21 cellular contexts compared by ENCODE assay signal in genomic region chr6:158933075-158933474, GRCh38.
DNase-seq lines count a peak whose midpoint lies in the region; ATAC-seq, FAIRE-seq and TF ChIP-seq lines count a peak whose summit lies in the region.
"Had no signal": no experiment of that assay in that cellular context is flagged by ENCODE, and none has a peak within 500 bp of the region (broad histone marks: within the 10 kb centered on the region; RNA-seq: fewer than 3 reads in every experiment).

No MANE protein-coding gene starts in this region.

- H3K14ac ChIP-seq in IMR-90 (replicated peaks; ENCODE audit: low read depth, low read length): no peak overlapping the region

- no peak overlapping the region for H4K91ac ChIP-seq in IMR-90 (ENCODE audit: insufficient read depth, low read depth, low read length)

- POLR2A ChIA-PET in A549 (lab: Yijun Ruan, JAX): no interaction called here
- POLR2A ChIA-PET in IMR-90 (lab: Charles Lee; ENCODE audit: unreplicated experiment): no interaction called here

- no peak for TF ChIP-seq POLR2A in A549 (IDR thresholded peaks at IDR 0.05; ENCODE audit: low read length)
- TF ChIP-seq POLR2A in IMR-90 (IDR thresholded peaks at IDR 0.05; ENCODE audit: low read depth, low read length): no peak

- no peaks in the 10 kb centered on the region for H3K9me3 ChIP-seq in A549
- no peaks in the 10 kb centered on the region for H3K9me3 ChIP-seq in IMR-90 (ENCODE audit: control insufficient read depth, insufficient read depth, low read length)
- no peaks in the 10 kb centered on the region for H3K9me3 ChIP-seq in endocrine pancreas (ENCODE audit: control insufficient read depth, low read length)

- H3K9ac ChIP-seq in IMR-90 (ENCODE audit: low read depth, low read length) (no peak overlapping the region), endocrine pancreas (ENCODE audit: control insufficient read depth, insufficient read depth, low read length) (no peak overlapping the region)
- H3K9ac ChIP-seq: GM23248 had no signal

- in situ Hi-C loops in IMR-90 (cut with MboI; ENCODE audit: low sequenced_read_pairs): no loop called here

- H2AK9ac ChIP-seq in IMR-90 (replicated peaks; ENCODE audit: low read depth, low read length, poor library complexity): no peak overlapping the region

- H2AK5ac ChIP-seq in IMR-90 (ENCODE audit: low read depth, low read length): no peak overlapping the region

- CTCF ChIA-PET in A549 (lab: Yijun Ruan, JAX): no interaction called here
- CTCF ChIA-PET in IMR-90 (lab: Yijun Ruan, JAX): no interaction called here

- no peak overlapping the region for H4K5ac ChIP-seq in IMR-90 (ENCODE audit: low read depth, low read length)

- no peak overlapping the region for H3K27ac ChIP-seq in A549
- no peak overlapping the region for H3K27ac ChIP-seq in IMR-90 (ENCODE audit: insufficient read depth, low read length)
- H3K27ac ChIP-seq: GM23248 had no signal

- BruUV-seq in IMR-90 (replicated peaks; lab: Mats Ljungman, UMichigan): no TSS peak

- no peak overlapping the region for H2BK5ac ChIP-seq in IMR-90 (ENCODE audit: low read depth, low read length, poor library complexity, severe bottlenecking)

- FAIRE-seq in A549 (lab: Jason Lieb, UNC): no peak
- FAIRE-seq: GM12891, GM18507 had no signal

- ATAC-seq in A549 (no peak), IMR-90 (ENCODE audit: low read depth) (no peak), left colon (peak; percentile 91), GM19328 (IDR thresholded peaks at IDR 0.05; ENCODE audit: unreplicated experiment) (no peak), GM21717 (IDR thresholded peaks at IDR 0.05; ENCODE audit: unreplicated experiment) (no peak)
- ATAC-seq: HCT116 had no signal

- WGBS in A549 (ENCODE audit: missing lambda C conversion rate): 39% methylated on average over 2 of the region's 2 CpGs
- no CpG with 5 or more reads among the region's 2 CpGs for WGBS in IMR-90 (ENCODE audit: extremely low coverage in 2 of 2, insufficient read length in 1 of 2), 2 experiments

- no peak overlapping the region for H2AFZ ChIP-seq in IMR-90 (replicated peaks; ENCODE audit: low read length, poor library complexity)
- H2AFZ ChIP-seq: GM23248 had no signal

- H3K4me3 ChIP-seq in A549 (no peak overlapping the region), IMR-90 (ENCODE audit: insufficient read depth, low read depth, low read length) (no peak overlapping the region), endocrine pancreas (ENCODE audit: control insufficient read depth, insufficient read depth, low read length) (peak overlapping the region; percentile 42)
- H3K4me3 ChIP-seq: GM23248 had no signal

- no peaks in the 10 kb centered on the region for H3K9me1 ChIP-seq in IMR-90 (ENCODE audit: insufficient read depth, low read length)

- no peak overlapping the region for H4K8ac ChIP-seq in IMR-90 (ENCODE audit: low read depth in 2 of 2, low read length in 2 of 2)

- TF ChIP-seq RAD21 in A549 (conservative IDR thresholded peaks at IDR 0.05 in 1 of 2, IDR thresholded peaks at IDR 0.05 in 1 of 2): no peak
- TF ChIP-seq RAD21 in IMR-90 (IDR thresholded peaks at IDR 0.05; ENCODE audit: low read length): no peak

- H3K79me1 ChIP-seq in IMR-90 (ENCODE audit: low read depth in 1 of 2, low read length in 2 of 2): no peaks in the 10 kb centered on the region

- H4K20me1 ChIP-seq in IMR-90 (ENCODE audit: insufficient read depth, low read length): no peaks in the 10 kb centered on the region

- no peak overlapping the region for H2BK20ac ChIP-seq in IMR-90 (ENCODE audit: low read depth, low read length)

- H3K4me1 ChIP-seq in A549 (no peaks in the 10 kb centered on the region), IMR-90 (ENCODE audit: control insufficient read depth, insufficient read depth, low read length) (no peaks in the 10 kb centered on the region), endocrine pancreas (ENCODE audit: control insufficient read depth, insufficient read depth, low read length) (no peaks in the 10 kb centered on the region)

- dilution Hi-C loops in IMR-90 (cut with HindIII; ENCODE audit: low sequenced_read_pairs, unreplicated experiment): no loop called here

- TF ChIP-seq EP300 in A549 (IDR thresholded peaks at IDR 0.05): no peak

- DNase-seq in A549 (ENCODE audit: low read depth in 1 of 2, low spot score in 1 of 2): no peak
- no peak for DNase-seq in IMR-90
- no peak for DNase-seq in left colon
- DNase-seq in middle frontal gyrus (ENCODE audit: extremely low spot score, low spot score): no peak
- no peak for DNase-seq in effector CD4-positive, alpha-beta T cell
- DNase-seq: 8988T; C1 segment of cervical spinal cord; Calu3; CD4-positive, alpha-beta memory T cell; COR-L47; DMS53; DMS79 treated with DMSO at 0.1 percent for 48 hours; GF-D8; GM23248; H9 had no signal

- H2BK15ac ChIP-seq in IMR-90 (ENCODE audit: low read depth, low read length): no peak overlapping the region

- no peaks in the 10 kb centered on the region for H3K36me3 ChIP-seq in IMR-90 (ENCODE audit: control insufficient read depth, insufficient read depth, low read length)
- H3K36me3 ChIP-seq in endocrine pancreas (ENCODE audit: control insufficient read depth, insufficient read depth, low read length): no peaks in the 10 kb centered on the region

- TF ChIP-seq CTCF in A549 (IDR thresholded peaks at IDR 0.05) (no peak), IMR-90 (conservative IDR thresholded peaks at IDR 0.05; ENCODE audit: low read depth, low read length) (no peak)

- H3K4ac ChIP-seq in IMR-90 (ENCODE audit: low read depth, low read length): no peak overlapping the region

- H3K4me2 ChIP-seq in A549: no peak overlapping the region
- H3K4me2 ChIP-seq in IMR-90 (ENCODE audit: low read depth, low read length): no peak overlapping the region

- no peak overlapping the region for H2BK120ac ChIP-seq in IMR-90 (ENCODE audit: low read depth, low read length)

- intact Hi-C loops in IMR-90 (cut with micrococcal nuclease): no loop called here
- intact Hi-C loops in left colon (cut with DNase I, micrococcal nuclease): no loop called here

- H3K27me3 ChIP-seq in IMR-90 (ENCODE audit: control insufficient read depth, insufficient read depth, low read length) (no peaks in the 10 kb centered on the region), endocrine pancreas (ENCODE audit: control insufficient read depth, insufficient read depth, low read length) (no peaks in the 10 kb centered on the region)

- H3K56ac ChIP-seq in IMR-90 (ENCODE audit: extremely low read depth, insufficient read depth, low read length): no peak overlapping the region

- no peak overlapping the region for H3K23ac ChIP-seq in IMR-90 (ENCODE audit: low read depth, low read length)

- no peak overlapping the region for H3K18ac ChIP-seq in IMR-90 (ENCODE audit: low read depth, low read length)

TF ChIP-seq in A549, 52 proteins besides CTCF, POLR2A, EP300 and RAD21:
- TF ChIP-seq POLR2AphosphoS2 (conservative IDR thresholded peaks at IDR 0.05; ENCODE audit: low read length): no peak
- no peak for TF ChIP-seq KDM5A (IDR thresholded peaks at IDR 0.05)
- TF ChIP-seq JUN (IDR thresholded peaks at IDR 0.05): no peak
- peak; percentile 25 for TF ChIP-seq MAFK (IDR thresholded peaks at IDR 0.05; ENCODE audit: partially characterized antibody)
- no peak for TF ChIP-seq TP53 (CRISPR knock-in tag; IDR thresholded peaks at IDR 0.05)
- TF ChIP-seq MAZ (IDR thresholded peaks at IDR 0.05; ENCODE audit: borderline replicate concordance, low read depth, low read length): no peak
- TF ChIP-seq EHMT2 (IDR thresholded peaks at IDR 0.05; ENCODE audit: low read depth): no peak
- no peak for TF ChIP-seq SREBF2 (IDR thresholded peaks at IDR 0.05)
- no peak for TF ChIP-seq MYC (IDR thresholded peaks at IDR 0.05; ENCODE audit: borderline replicate concordance, low read length)
TF ChIP-seq in A549: peak in this region for 1.

TF ChIP-seq in IMR-90, 13 proteins besides CTCF, POLR2A, EP300 and RAD21:
- TF ChIP-seq MAFK (IDR thresholded peaks at IDR 0.05; ENCODE audit: low read depth, low read length) (0 out of 2 replicates have a peak, but pooled peaks have one; percentile 8), RFX5 (IDR thresholded peaks at IDR 0.05; ENCODE audit: low read depth, low read length) (no peak), USF2 (IDR thresholded peaks at IDR 0.05; ENCODE audit: low read depth, low read length) (no peak)
